In genomic region chr5:142945845-142946244, GRCh38 we compare ENCODE assay signal across 25 cellular contexts.
"Had no signal": no experiment of that assay in that cellular context is flagged by ENCODE, and none has a peak within 500 bp of the region (broad histone marks: within the 10 kb centered on the region; RNA-seq: fewer than 3 reads in every experiment).

No MANE protein-coding gene starts in this region.

- H3K4me3 ChIP-seq: MG63, PC-9, Peyer's patch, SJSA1 had no signal

- H3K27me3 ChIP-seq: MG63, Peyer's patch, SJSA1 had no signal

- H3K4me1 ChIP-seq: Peyer's patch, SJSA1 had no signal

- H3K9me3 ChIP-seq: MG63, Peyer's patch, SJSA1 had no signal

- DNase-seq: IMR-90; Karpas-422; KG1; MG63; NCI-H1092; NCI-H1105 treated with DMSO at 0.1 percent for 48 hours; NCI-H1417 treated with DMSO at 0.1 percent for 48 hours; NCI-H146; NCI-H1694 treated with DMSO at 0.1 percent for 48 hours; NCI-H1930; NCI-H2081; NCI-H2107; NCI-H2227 treated with DMSO at 0.1 percent for 48 hours; NCI-H510A; NCI-H524 treated with DMSO at 0.1 percent for 48 hours; NCI-H69; NCI-H774; NK-92 treated with Interleukin-12 subunit alpha and Interleukin-12 subunit beta, amount 100 ng/mL, for 24 hours; OCI-M1; PC-9; Peyer's patch; SHP77 treated with DMSO at 0.1 percent for 48 hours had no signal

- H3K36me3 ChIP-seq: MG63, Peyer's patch, SJSA1 had no signal

- H3K27ac ChIP-seq: PC-9, Peyer's patch, SJSA1 had no signal

- ATAC-seq: HepG2, Right ventricle myocardium inferior had no signal
